16 cellular contexts compared by ENCODE assay signal in genomic region chr14:79967453-79967852, GRCh38.
DNase-seq lines count a peak whose midpoint lies in the region; ATAC-seq and TF ChIP-seq lines count a peak whose summit lies in the region.
"Had no signal": no experiment of that assay in that cellular context is flagged by ENCODE, and none has a peak within 500 bp of the region (broad histone marks: within the 10 kb centered on the region; RNA-seq: fewer than 3 reads in every experiment).

No MANE protein-coding gene starts in this region.

- H3K79me2 ChIP-seq in ACC112 (ENCODE audit: control insufficient read depth, insufficient read depth, low read length, unreplicated experiment) (no peaks in the 10 kb centered on the region), PC-3 (ENCODE audit: low read length) (no peaks in the 10 kb centered on the region), neural progenitor cell (ENCODE audit: low read depth) (no peaks in the 10 kb centered on the region), SK-N-SH (ENCODE audit: insufficient read depth) (no peaks in the 10 kb centered on the region)

- H3K4me1 Mint-ChIP-seq in neural progenitor cell = peaks cover 13% of the 10 kb centered on the region
- H3K4me1 Mint-ChIP-seq: CD4-positive, alpha-beta memory T cell had no signal

- BruUV-seq in PC-3 (replicated peaks; lab: Mats Ljungman, UMichigan) = no TSS peak

- H3K27me3 ChIP-seq in ACC112 (ENCODE audit: insufficient read depth, low read length) (no peaks in the 10 kb centered on the region), PC-3 (ENCODE audit: low read length) (no peaks in the 10 kb centered on the region), neural progenitor cell (no peaks in the 10 kb centered on the region), SK-N-SH (ENCODE audit: insufficient read depth) (no peaks in the 10 kb centered on the region)
- H3K27me3 ChIP-seq: BE2C had no signal

- POLR2A ChIA-PET in PC-3 (lab: Charles Lee; ENCODE audit: unreplicated experiment) (interaction anchor here (0.6 kb wide), 1 partner anchor 193 kb away, joined by 3 read pairs; no protein-coding TSS in a partner anchor), SK-N-SH (lab: Yijun Ruan, JAX) (no interaction called here)

- 4% methylated on average over 2 of the region's 2 CpGs for WGBS in SK-N-SH (ENCODE audit: low lambda C conversion rate)

- H3K4me2 ChIP-seq in PC-3 (ENCODE audit: low read length) (no peak overlapping the region), neural progenitor cell (no peak overlapping the region), SK-N-SH (no peak overlapping the region)

- no peak for TF ChIP-seq RAD21 in SK-N-SH (IDR thresholded peaks at IDR 0.05; ENCODE audit: low read length)

- H3K27me3 Mint-ChIP-seq in neural progenitor cell (ENCODE audit: insufficient read depth, low read depth) = no peaks in the 10 kb centered on the region
- H3K27me3 Mint-ChIP-seq: CD4-positive, alpha-beta memory T cell had no signal

- no peak overlapping the region for H3K27ac Mint-ChIP-seq in neural progenitor cell
- H3K27ac Mint-ChIP-seq: CD4-positive, alpha-beta memory T cell had no signal

- H3K36me3 Mint-ChIP-seq in neural progenitor cell = no peaks in the 10 kb centered on the region
- H3K36me3 Mint-ChIP-seq: CD4-positive, alpha-beta memory T cell had no signal

- no peak overlapping the region for H2AFZ ChIP-seq in ACC112 (ENCODE audit: low read length, unreplicated experiment)
- no peak overlapping the region for H2AFZ ChIP-seq in PC-3 (ENCODE audit: low read length)
- no peak overlapping the region for H2AFZ ChIP-seq in neural progenitor cell (replicated peaks)
- no peak overlapping the region for H2AFZ ChIP-seq in SK-N-SH (ENCODE audit: low read depth)

- H3K27ac ChIP-seq in ACC112 (ENCODE audit: low read depth, low read length) (peak overlapping the region; percentile 8; the same call in 1 of the 2 replicates), PC-3 (ENCODE audit: low read length) (peak overlapping the region; percentile 52), neural progenitor cell (no peak overlapping the region), SK-N-SH (ENCODE audit: low read depth in 2 of 2, low read length in 1 of 2) (peak overlapping the region in 1 of 2 experiments; percentile 49; a peak in 1 of 4 replicates)
- H3K27ac ChIP-seq: C4-2B, HL-60 had no signal

- H3K9me3 ChIP-seq in PC-3 (ENCODE audit: low read length) = no peaks in the 10 kb centered on the region
- no peaks in the 10 kb centered on the region for H3K9me3 ChIP-seq in neural progenitor cell (ENCODE audit: low read depth)
- no peaks in the 10 kb centered on the region for H3K9me3 ChIP-seq in SK-N-SH
- H3K9me3 ChIP-seq: BE2C, HAP-1 had no signal

- H3K9ac ChIP-seq in PC-3 (ENCODE audit: low read length) (no peak overlapping the region; the same call in 1 of the 2 replicates), neural progenitor cell (no peak overlapping the region), SK-N-SH (no peak overlapping the region)

- H3K9me3 Mint-ChIP-seq in neural progenitor cell = no peaks in the 10 kb centered on the region

- DNase-seq in EL = peak; percentile 18
- no peak for DNase-seq in PC-3
- peak; percentile 58 for DNase-seq in fibroblast of mammary gland (ENCODE audit: low read depth)
- DNase-seq in neural progenitor cell (ENCODE audit: low spot score) = no peak
- no peak for DNase-seq in stimulated activated naive CD8-positive, alpha-beta T cell treated with anti-CD3 and anti-CD28 coated beads, Interleukin-15, Interleukin-2, amounts not matched to agents 100 U/mL and 50 U/mL, for 24 hours
- DNase-seq in SK-N-SH = no peak
- no peak for DNase-seq in NCI-H146 treated with DMSO at 0.1 percent for 48 hours (lab: John Stamatoyannopoulos, UW; ENCODE audit: unreplicated experiment)
- DNase-seq: BE2C; CD4-positive, alpha-beta memory T cell; COR-L47; DMS53; KBM-7 had no signal

- H3K4me1 ChIP-seq in ACC112 (ENCODE audit: control insufficient read depth, insufficient read depth, low read length, unreplicated experiment) (no peaks in the 10 kb centered on the region), PC-3 (ENCODE audit: insufficient read depth, low read length) (peaks cover 20% of the 10 kb centered on the region), neural progenitor cell (no peaks in the 10 kb centered on the region), SK-N-SH (ENCODE audit: control insufficient read depth in 1 of 2, insufficient read depth in 2 of 2, low read depth in 1 of 2, low read length in 1 of 2) (no peaks in the 10 kb centered on the region)
- H3K4me1 ChIP-seq: BE2C, HAP-1 had no signal

- H3K36me3 ChIP-seq in ACC112 (ENCODE audit: insufficient read depth, low read length) (no peaks in the 10 kb centered on the region), PC-3 (ENCODE audit: low read depth, low read length) (no peaks in the 10 kb centered on the region), neural progenitor cell (no peaks in the 10 kb centered on the region), SK-N-SH (replicated peaks in 1 of 2; ENCODE audit: control insufficient read depth in 1 of 2, insufficient read depth in 2 of 2, low read length in 1 of 2) (no peaks in the 10 kb centered on the region)
- H3K36me3 ChIP-seq: BE2C, HAP-1 had no signal

- H3K4me3 ChIP-seq in ACC112 (ENCODE audit: low read depth, low read length) (no peak overlapping the region), PC-3 (ENCODE audit: low read length) (no peak overlapping the region), fibroblast of mammary gland (ENCODE audit: control insufficient read depth, low read depth, low read length) (no peak overlapping the region), neural progenitor cell (no peak overlapping the region), SK-N-SH (ENCODE audit: low read depth in 2 of 2, low read length in 1 of 2) (no peak overlapping the region)
- H3K4me3 ChIP-seq: HAP-1 had no signal

- no peak overlapping the region for H3K4me3 Mint-ChIP-seq in neural progenitor cell
- H3K4me3 Mint-ChIP-seq: CD4-positive, alpha-beta memory T cell had no signal

- H3K9me2 ChIP-seq in PC-3 (replicated peaks; ENCODE audit: low read length) (no peaks in the 10 kb centered on the region), SK-N-SH (no peaks in the 10 kb centered on the region)

- intact Hi-C loops in PC-3 (cut with micrococcal nuclease) = no loop called here

- TF ChIP-seq EP300 in SK-N-SH (IDR thresholded peaks at IDR 0.05; ENCODE audit: borderline replicate concordance in 1 of 2, low read depth in 1 of 2, low read length in 1 of 2) = no peak

- CTCF ChIA-PET in PC-3 (lab: Charles Lee) = no interaction called here
- CTCF ChIA-PET in SK-N-SH (lab: Yijun Ruan, JAX) = no interaction called here

- no peaks in the 10 kb centered on the region for H4K20me1 ChIP-seq in PC-3 (ENCODE audit: low read length)
- H4K20me1 ChIP-seq in neural progenitor cell (ENCODE audit: low read depth) = no peaks in the 10 kb centered on the region
- no peaks in the 10 kb centered on the region for H4K20me1 ChIP-seq in SK-N-SH (ENCODE audit: insufficient read depth)

- ATAC-seq in PC-3 = no peak
- no peak for ATAC-seq in stimulated activated naive CD8-positive, alpha-beta T cell treated with anti-CD3 and anti-CD28 coated beads, Interleukin-15, Interleukin-2, amounts not matched to agents 100 U/mL and 50 U/mL, for 24 hours

- TF ChIP-seq CTCF in PC-3 (conservative IDR thresholded peaks at IDR 0.05; ENCODE audit: low read depth, low read length) (no peak), fibroblast of mammary gland (conservative IDR thresholded peaks at IDR 0.05; ENCODE audit: control insufficient read depth, insufficient read depth, low read depth, low read length) (no peak), neural progenitor cell (IDR thresholded peaks at IDR 0.05) (no peak), SK-N-SH (IDR thresholded peaks at IDR 0.05) (no peak)

- no peaks in the 10 kb centered on the region for H3F3A ChIP-seq in PC-3 (ENCODE audit: low read length, unreplicated experiment)
- H3F3A ChIP-seq in neural progenitor cell (ENCODE audit: low read depth) = no peaks in the 10 kb centered on the region
- no peaks in the 10 kb centered on the region for H3F3A ChIP-seq in SK-N-SH (replicated peaks; ENCODE audit: insufficient read depth)

TF ChIP-seq in SK-N-SH, 30 proteins besides CTCF, POLR2A, EP300 and RAD21:
- TF ChIP-seq MEF2A (IDR thresholded peaks at IDR 0.05; ENCODE audit: borderline replicate concordance, low read depth) (no peak), NRF1 (IDR thresholded peaks at IDR 0.05; ENCODE audit: low read depth, low read length) (no peak), FOSL2 (IDR thresholded peaks at IDR 0.05; ENCODE audit: borderline replicate concordance, low read depth) (no peak), RXRA (IDR thresholded peaks at IDR 0.05; ENCODE audit: borderline replicate concordance, low read depth) (no peak), ELF1 (IDR thresholded peaks at IDR 0.05) (no peak), PBX3 (IDR thresholded peaks at IDR 0.05) (no peak), GABPA (IDR thresholded peaks at IDR 0.05; ENCODE audit: low read depth) (no peak), SMC3 (IDR thresholded peaks at IDR 0.05; ENCODE audit: low read depth, low read length) (no peak), JUND (IDR thresholded peaks at IDR 0.05) (no peak), FOXJ3 (CRISPR knock-in tag; IDR thresholded peaks at IDR 0.05) (no peak), TEAD4 (IDR thresholded peaks at IDR 0.05; ENCODE audit: borderline replicate concordance, insufficient read depth) (no peak), USF2 (IDR thresholded peaks at IDR 0.05; ENCODE audit: borderline replicate concordance, low read depth, low read length) (no peak), RCOR1 (IDR thresholded peaks at IDR 0.05; ENCODE audit: low read length) (no peak), MAX (IDR thresholded peaks at IDR 0.05; ENCODE audit: low read depth) (no peak)
TF ChIP-seq in SK-N-SH: peak in this region for 0.

Comparison
In these comparisons a context has a peak if more than half of its experiments do, and no peak if none do; other contexts are left out.
1. DNase-seq: peak in EL (single experiment) and fibroblast of mammary gland (single experiment); none in PC-3 (single experiment), neural progenitor cell (single experiment), stimulated activated naive CD8-positive, alpha-beta T cell treated with anti-CD3 and anti-CD28 coated beads, Interleukin-15, Interleukin-2, amounts not matched to agents 100 U/mL and 50 U/mL, for 24 hours (single experiment), SK-N-SH (single experiment) and NCI-H146 treated with DMSO at 0.1 percent for 48 hours (single experiment).